8 cellular contexts compared by ENCODE assay signal in the genomic region with DNA sequence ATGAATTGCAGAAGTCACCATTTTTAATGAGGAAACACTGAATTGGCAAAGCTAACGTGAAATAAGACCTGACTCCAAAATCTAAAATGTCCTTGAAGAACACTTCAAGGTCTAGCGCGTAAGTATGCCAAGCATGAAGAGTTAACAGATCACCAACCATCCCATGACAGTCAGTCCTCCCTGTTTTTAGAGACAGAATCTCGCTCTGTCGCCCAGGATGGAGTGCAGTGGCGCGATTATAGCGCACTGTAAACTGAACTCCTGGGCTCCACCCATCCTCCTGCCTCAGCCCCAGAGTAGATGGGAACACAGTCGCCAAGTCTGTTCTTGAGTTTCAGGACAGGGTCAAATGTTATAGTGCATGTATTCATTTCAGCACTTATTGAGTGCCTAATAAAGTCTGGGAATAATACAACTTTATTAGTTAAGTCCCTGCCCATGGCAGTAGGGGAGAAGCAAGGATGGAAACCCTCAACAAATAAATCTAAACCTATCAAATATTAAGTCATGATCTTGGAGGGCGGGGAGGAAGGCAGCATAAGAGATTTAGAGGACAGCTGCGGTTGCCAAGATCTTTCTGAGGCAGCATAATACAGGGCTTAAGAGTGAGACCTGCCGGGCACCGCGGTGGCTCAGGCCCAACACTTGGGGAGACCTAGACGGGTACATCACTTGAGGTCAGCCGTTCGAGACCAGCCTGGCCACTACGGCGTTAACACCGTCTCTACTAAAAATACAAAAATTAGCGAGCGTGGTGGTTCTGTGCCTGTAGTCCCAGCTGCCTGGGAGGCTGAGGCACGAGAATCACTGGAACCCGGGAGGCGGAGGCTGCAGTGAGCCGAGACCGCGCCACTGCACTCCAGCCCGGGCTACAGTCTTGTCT. TPM values are rescaled to one million over a fixed set of nuclear protein-coding genes. Genes with fewer than 3 reads are reported as not detected.
DNase-seq lines count a peak whose midpoint lies in the region; ATAC-seq, FAIRE-seq and TF ChIP-seq lines count a peak whose summit lies in the region.

No MANE protein-coding gene starts in this region.

- H3K9me3 ChIP-seq in AG04450 (ENCODE audit: control insufficient read depth, insufficient read depth, low read length) (no peaks in the 10 kb centered on the region), lung (ENCODE audit: control insufficient read depth in 2 of 2, insufficient read depth in 1 of 2, low read length in 1 of 2) (no peaks in the 10 kb centered on the region)

- POLR2A ChIA-PET in AG04450 (lab: Yijun Ruan, JAX) = interaction anchor here (0.6 to 1.7 kb wide), 2 partner anchors 16 to 30 kb away, joined by 3 to 13 read pairs; no protein-coding TSS in a partner anchor

- H3K27me3 ChIP-seq in AG04450 (ENCODE audit: control insufficient read depth, insufficient read depth, low read length) (no peaks in the 10 kb centered on the region), HL-60 (ENCODE audit: insufficient read depth, poor library complexity, severe bottlenecking) (no peaks in the 10 kb centered on the region), lung (ENCODE audit: control insufficient read depth, insufficient read depth) (no peaks in the 10 kb centered on the region)

- FAIRE-seq in HTR-8/SVneo (lab: Jason Lieb, UNC) = no peak

- CTCF ChIA-PET in AG04450 (lab: Charles Lee) = no interaction called here

- H3K4me3 ChIP-seq in AG04450 (ENCODE audit: low read depth, low read length) = peak overlapping the region; percentile 98
- H3K4me3 ChIP-seq in HL-60 (replicated peaks; ENCODE audit: insufficient read depth, low read length) = peak overlapping the region; percentile 87
- H3K4me3 ChIP-seq in astrocyte of the spinal cord (ENCODE audit: low read depth, low read length) = peak overlapping the region; percentile 87
- no peak overlapping the region for H3K4me3 ChIP-seq in lung

- TF ChIP-seq CTCF in AG04450 (IDR thresholded peaks at IDR 0.05; ENCODE audit: low read depth, low read length) = no peak
- no peak for TF ChIP-seq CTCF in HL-60 (IDR thresholded peaks at IDR 0.05; ENCODE audit: insufficient read depth, low read length)
- no peak for TF ChIP-seq CTCF in astrocyte of the spinal cord (IDR thresholded peaks at IDR 0.05; ENCODE audit: low read depth, low read length)
- TF ChIP-seq CTCF in lung (IDR thresholded peaks at IDR 0.05; ENCODE audit: control extremely low read depth, extremely low read depth) = no peak

- 61 to 66% methylated on average over 29 of the region's 29 CpGs for WGBS in lung, 2 donors

- peaks cover 3 to 5% of the 10 kb centered on the region in 2 donors for H3K36me3 ChIP-seq in lung (ENCODE audit: control insufficient read depth in 2 of 2, insufficient read depth in 2 of 2, low read length in 2 of 2)

- peak; percentile 3 for ATAC-seq in GM18907 (IDR thresholded peaks at IDR 0.05; ENCODE audit: unreplicated experiment)
- no peak for ATAC-seq in lung (ENCODE audit: insufficient read depth, low FRiP score)

- peaks cover 7 to 22% of the 10 kb centered on the region in 2 donors for H3K4me1 ChIP-seq in lung (ENCODE audit: control insufficient read depth in 2 of 2, insufficient read depth in 2 of 2, low read length in 2 of 2)

- in situ Hi-C loops in astrocyte of the spinal cord (cut with HindIII; ENCODE audit: low sequenced_read_pairs) = no loop called here

- peak overlapping the region; percentile 94 for H3K27ac ChIP-seq in AG04450 (ENCODE audit: low read depth, low read length)
- peak overlapping the region; percentile 100 for H3K27ac ChIP-seq in HL-60 (replicated peaks)
- H3K27ac ChIP-seq in lung (ENCODE audit: low read depth in 1 of 2, low read length in 1 of 2) = peak overlapping the region; percentile 90 to 99

- DNase-seq in AG04450 (ENCODE audit: low read depth, low spot score) (no peak), HL-60 (ENCODE audit: low read depth in 1 of 2, low spot score in 1 of 2) (no peak), astrocyte of the spinal cord (ENCODE audit: low read depth, low spot score) (no peak), lung (ENCODE audit: low spot score) (no peak), MV-4-11 (lab: John Stamatoyannopoulos, UW) (no peak), kidney tubule cell (ENCODE audit: low spot score) (no peak), HTR-8/SVneo (ENCODE audit: insufficient read length, low spot score) (no peak)

RNA-seq across cellular contexts. Expression of a gene that starts 1.1 kb away (rescaled TPM):
- 31.3 and 31.9 TPM in 2 replicates for polyA plus RNA-seq in AG04450 (2011; rRNA removed)
- 21.1 and 30.0 TPM in 2 replicates for polyA minus RNA-seq in AG04450 (2011; rRNA and poly(A)+ RNA removed)
- total RNA-seq in lung = 10 to 100 TPM; 23.4 to 28.2 TPM
- 10 to 100 TPM in 1 of 2 donors, 1 to 10 TPM in 1; 9.7 to 12.0 TPM for polyA plus RNA-seq in lung

RNA-seq across cellular contexts. Expression of a gene that starts 1.5 kb away (rescaled TPM):
- 344 and 390 TPM in 2 replicates for polyA plus RNA-seq in AG04450 (2011; rRNA removed)
- polyA minus RNA-seq in AG04450 (2011; rRNA and poly(A)+ RNA removed) = 489 and 507 TPM in 2 replicates
- 100 to 1,000 TPM; 127 to 158 TPM for total RNA-seq in lung
- polyA plus RNA-seq in lung = 100 to 1,000 TPM; 151 to 257 TPM

RNA-seq across cellular contexts. Expression of a gene that starts 59.1 kb away (rescaled TPM):
- polyA plus RNA-seq in AG04450 (2011; rRNA removed) = 37.2 and 43.0 TPM in 2 replicates
- polyA minus RNA-seq in AG04450 (2011; rRNA and poly(A)+ RNA removed) = 41.7 and 49.0 TPM in 2 replicates
- total RNA-seq in lung = 10 to 100 TPM; 14.6 to 15.9 TPM
- polyA plus RNA-seq in lung = 10 to 100 TPM in 1 of 2 donors, 1 to 10 TPM in 1; 8.1 to 11.2 TPM
